In the genomic region with DNA sequence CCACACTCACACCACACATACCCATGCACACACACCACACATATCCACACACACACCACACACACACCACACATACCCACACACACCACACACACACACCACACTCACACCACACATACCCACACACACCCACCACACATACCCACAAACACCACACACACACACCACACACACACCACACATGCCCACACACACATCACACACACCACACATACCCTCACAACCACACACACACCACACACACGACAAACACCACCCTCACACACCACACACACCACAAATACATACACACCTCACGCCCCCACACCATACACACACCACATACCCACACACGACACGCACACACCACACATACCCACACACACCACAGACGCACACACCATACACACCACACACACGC, we compare ENCODE assay signal across 1 cellular context.
TF ChIP-seq lines count a peak whose summit lies in the region.

No MANE protein-coding gene starts in this region.

TF ChIP-seq in H1, 55 proteins besides CTCF, POLR2A, EP300 and RAD21:
- TF ChIP-seq, protein P1, sequence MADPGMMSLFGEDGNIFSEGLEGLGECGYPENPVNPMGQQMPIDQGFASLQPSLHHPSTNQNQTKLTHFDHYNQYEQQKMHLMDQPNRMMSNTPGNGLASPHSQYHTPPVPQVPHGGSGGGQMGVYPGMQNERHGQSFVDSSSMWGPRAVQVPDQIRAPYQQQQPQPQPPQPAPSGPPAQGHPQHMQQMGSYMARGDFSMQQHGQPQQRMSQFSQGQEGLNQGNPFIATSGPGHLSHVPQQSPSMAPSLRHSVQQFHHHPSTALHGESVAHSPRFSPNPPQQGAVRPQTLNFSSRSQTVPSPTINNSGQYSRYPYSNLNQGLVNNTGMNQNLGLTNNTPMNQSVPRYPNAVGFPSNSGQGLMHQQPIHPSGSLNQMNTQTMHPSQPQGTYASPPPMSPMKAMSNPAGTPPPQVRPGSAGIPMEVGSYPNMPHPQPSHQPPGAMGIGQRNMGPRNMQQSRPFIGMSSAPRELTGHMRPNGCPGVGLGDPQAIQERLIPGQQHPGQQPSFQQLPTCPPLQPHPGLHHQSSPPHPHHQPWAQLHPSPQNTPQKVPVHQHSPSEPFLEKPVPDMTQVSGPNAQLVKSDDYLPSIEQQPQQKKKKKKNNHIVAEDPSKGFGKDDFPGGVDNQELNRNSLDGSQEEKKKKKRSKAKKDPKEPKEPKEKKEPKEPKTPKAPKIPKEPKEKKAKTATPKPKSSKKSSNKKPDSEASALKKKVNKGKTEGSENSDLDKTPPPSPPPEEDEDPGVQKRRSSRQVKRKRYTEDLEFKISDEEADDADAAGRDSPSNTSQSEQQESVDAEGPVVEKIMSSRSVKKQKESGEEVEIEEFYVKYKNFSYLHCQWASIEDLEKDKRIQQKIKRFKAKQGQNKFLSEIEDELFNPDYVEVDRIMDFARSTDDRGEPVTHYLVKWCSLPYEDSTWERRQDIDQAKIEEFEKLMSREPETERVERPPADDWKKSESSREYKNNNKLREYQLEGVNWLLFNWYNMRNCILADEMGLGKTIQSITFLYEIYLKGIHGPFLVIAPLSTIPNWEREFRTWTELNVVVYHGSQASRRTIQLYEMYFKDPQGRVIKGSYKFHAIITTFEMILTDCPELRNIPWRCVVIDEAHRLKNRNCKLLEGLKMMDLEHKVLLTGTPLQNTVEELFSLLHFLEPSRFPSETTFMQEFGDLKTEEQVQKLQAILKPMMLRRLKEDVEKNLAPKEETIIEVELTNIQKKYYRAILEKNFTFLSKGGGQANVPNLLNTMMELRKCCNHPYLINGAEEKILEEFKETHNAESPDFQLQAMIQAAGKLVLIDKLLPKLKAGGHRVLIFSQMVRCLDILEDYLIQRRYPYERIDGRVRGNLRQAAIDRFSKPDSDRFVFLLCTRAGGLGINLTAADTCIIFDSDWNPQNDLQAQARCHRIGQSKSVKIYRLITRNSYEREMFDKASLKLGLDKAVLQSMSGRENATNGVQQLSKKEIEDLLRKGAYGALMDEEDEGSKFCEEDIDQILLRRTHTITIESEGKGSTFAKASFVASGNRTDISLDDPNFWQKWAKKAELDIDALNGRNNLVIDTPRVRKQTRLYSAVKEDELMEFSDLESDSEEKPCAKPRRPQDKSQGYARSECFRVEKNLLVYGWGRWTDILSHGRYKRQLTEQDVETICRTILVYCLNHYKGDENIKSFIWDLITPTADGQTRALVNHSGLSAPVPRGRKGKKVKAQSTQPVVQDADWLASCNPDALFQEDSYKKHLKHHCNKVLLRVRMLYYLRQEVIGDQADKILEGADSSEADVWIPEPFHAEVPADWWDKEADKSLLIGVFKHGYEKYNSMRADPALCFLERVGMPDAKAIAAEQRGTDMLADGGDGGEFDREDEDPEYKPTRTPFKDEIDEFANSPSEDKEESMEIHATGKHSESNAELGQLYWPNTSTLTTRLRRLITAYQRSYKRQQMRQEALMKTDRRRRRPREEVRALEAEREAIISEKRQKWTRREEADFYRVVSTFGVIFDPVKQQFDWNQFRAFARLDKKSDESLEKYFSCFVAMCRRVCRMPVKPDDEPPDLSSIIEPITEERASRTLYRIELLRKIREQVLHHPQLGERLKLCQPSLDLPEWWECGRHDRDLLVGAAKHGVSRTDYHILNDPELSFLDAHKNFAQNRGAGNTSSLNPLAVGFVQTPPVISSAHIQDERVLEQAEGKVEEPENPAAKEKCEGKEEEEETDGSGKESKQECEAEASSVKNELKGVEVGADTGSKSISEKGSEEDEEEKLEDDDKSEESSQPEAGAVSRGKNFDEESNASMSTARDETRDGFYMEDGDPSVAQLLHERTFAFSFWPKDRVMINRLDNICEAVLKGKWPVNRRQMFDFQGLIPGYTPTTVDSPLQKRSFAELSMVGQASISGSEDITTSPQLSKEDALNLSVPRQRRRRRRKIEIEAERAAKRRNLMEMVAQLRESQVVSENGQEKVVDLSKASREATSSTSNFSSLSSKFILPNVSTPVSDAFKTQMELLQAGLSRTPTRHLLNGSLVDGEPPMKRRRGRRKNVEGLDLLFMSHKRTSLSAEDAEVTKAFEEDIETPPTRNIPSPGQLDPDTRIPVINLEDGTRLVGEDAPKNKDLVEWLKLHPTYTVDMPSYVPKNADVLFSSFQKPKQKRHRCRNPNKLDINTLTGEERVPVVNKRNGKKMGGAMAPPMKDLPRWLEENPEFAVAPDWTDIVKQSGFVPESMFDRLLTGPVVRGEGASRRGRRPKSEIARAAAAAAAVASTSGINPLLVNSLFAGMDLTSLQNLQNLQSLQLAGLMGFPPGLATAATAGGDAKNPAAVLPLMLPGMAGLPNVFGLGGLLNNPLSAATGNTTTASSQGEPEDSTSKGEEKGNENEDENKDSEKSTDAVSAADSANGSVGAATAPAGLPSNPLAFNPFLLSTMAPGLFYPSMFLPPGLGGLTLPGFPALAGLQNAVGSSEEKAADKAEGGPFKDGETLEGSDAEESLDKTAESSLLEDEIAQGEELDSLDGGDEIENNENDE (IDR thresholded peaks at IDR 0.05; ENCODE audit: insufficient replicate concordance, low read length), result no peak
- TF ChIP-seq JUN (IDR thresholded peaks at IDR 0.05; ENCODE audit: low read depth, low read length) (no peak), KDM4A (IDR thresholded peaks at IDR 0.05; ENCODE audit: low read depth, low read length, severe bottlenecking) (no peak), PHF8 (conservative IDR thresholded peaks at IDR 0.05; ENCODE audit: low read depth, low read length) (no peak), CHD1 (IDR thresholded peaks at IDR 0.05; ENCODE audit: low read depth, low read length) (no peak), SAP30 (IDR thresholded peaks at IDR 0.05; ENCODE audit: insufficient read depth, insufficient replicate concordance, low read length) (no peak), BACH1 (IDR thresholded peaks at IDR 0.05; ENCODE audit: low read length) (no peak), JUND (IDR thresholded peaks at IDR 0.05; ENCODE audit: low read length) (no peak), YY1 (IDR thresholded peaks at IDR 0.05; ENCODE audit: low read depth, low read length) (no peak), RBBP5 (IDR thresholded peaks at IDR 0.05; ENCODE audit: borderline replicate concordance, low read depth, low read length) (no peak), KDM1A (IDR thresholded peaks at IDR 0.05; ENCODE audit: borderline replicate concordance, low read length) (no peak), SIRT6 (IDR thresholded peaks at IDR 0.05; ENCODE audit: low read length) (no peak), CBX5 (IDR thresholded peaks at IDR 0.05; ENCODE audit: low read depth, low read length) (no peak)
- TF ChIP-seq, protein P2, sequence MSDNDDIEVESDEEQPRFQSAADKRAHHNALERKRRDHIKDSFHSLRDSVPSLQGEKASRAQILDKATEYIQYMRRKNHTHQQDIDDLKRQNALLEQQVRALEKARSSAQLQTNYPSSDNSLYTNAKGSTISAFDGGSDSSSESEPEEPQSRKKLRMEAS (IDR thresholded peaks at IDR 0.05), result no peak
